Comparison of ENCODE assay signal across 8 cellular contexts in the genomic region with DNA sequence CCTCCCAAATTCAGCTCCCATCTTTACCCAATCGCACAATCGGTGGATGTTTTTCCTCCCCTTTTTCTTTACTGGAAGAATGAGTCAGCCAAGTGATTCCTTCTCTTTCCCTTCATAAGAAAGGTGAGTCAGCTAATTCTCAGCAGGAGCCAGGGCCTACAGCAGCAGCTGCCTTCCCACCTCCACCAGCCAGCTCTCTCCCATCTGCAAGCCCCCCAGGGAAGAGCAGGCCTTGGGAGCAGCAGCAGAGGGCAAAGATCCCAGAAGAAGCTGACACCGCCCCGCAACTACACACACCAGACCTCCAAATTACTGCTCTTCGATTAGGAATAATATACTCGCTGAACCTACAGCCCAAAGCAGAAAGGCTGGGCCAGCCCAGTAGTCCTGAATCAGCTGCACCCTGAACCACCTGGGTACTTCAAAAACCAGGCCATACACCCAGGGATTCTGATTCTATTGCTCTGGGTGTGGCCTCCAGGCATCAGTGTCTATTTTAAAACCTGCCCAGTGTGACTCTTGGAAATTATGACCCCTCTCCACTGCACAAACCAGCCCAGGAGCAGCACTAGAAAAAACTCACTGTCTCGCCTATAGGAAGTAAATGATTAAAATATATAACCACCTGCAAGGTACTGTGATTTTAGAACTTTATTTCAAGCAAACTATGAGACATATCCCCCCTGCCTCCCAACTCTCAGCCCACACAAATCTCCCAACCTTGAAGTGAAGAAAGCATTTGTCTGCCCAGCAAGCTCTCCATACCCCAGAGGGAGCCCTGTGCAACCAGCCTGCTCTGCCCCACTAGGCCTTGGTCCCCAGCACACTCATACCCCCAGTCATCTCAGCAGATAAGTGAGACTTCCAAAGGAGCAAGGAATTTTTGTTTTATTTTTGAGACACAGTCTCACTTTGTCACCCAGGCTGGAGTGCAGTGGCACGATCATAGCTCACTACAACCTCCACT. TPM values are rescaled to one million over a fixed set of nuclear protein-coding genes. Genes with fewer than 3 reads are reported as not detected.
DNase-seq lines count a peak whose midpoint lies in the region; ATAC-seq and TF ChIP-seq lines count a peak whose summit lies in the region.

No MANE protein-coding gene starts in this region.

- intact Hi-C loops in mammary epithelial cell (cut with micrococcal nuclease), result no loop called here

- no peak overlapping the region for H3K14ac ChIP-seq in mesenchymal stem cell (ENCODE audit: low read length in 2 of 2)

- CTCF ChIA-PET in mammary epithelial cell (lab: Charles Lee; ENCODE audit: low non-redundant PET), result interaction anchor here (0.6 kb wide), 2 partner anchors 46 to 171 kb away, joined by 3 to 4 read pairs; no protein-coding TSS in a partner anchor

- H3K27ac ChIP-seq in HUES48 (ENCODE audit: low read depth, low read length) (peak overlapping the region; percentile 85), mammary epithelial cell (ENCODE audit: insufficient read depth, low read depth, low read length) (peak overlapping the region; percentile 52), mesenchymal stem cell (ENCODE audit: low read length, poor library complexity, severe bottlenecking) (peak overlapping the region; percentile 98)

- dilution Hi-C loops in mammary epithelial cell (cut with HindIII; ENCODE audit: low sequenced_read_pairs), result no loop called here

- H3K79me1 ChIP-seq in mesenchymal stem cell (replicated peaks; ENCODE audit: low read length, poor library complexity, severe bottlenecking), result peaks cover 21% of the 10 kb centered on the region

- no peaks in the 10 kb centered on the region for H3K9me3 ChIP-seq in HUES48 (ENCODE audit: control insufficient read depth, insufficient read depth, low read length)
- H3K9me3 ChIP-seq in mammary epithelial cell (replicated peaks; ENCODE audit: insufficient read depth, low read length), result no peaks in the 10 kb centered on the region
- no peaks in the 10 kb centered on the region for H3K9me3 ChIP-seq in mesenchymal stem cell (ENCODE audit: control insufficient read depth, low read length)

- H2AFZ ChIP-seq in mammary epithelial cell (ENCODE audit: low read depth, low read length) (peak overlapping the region; percentile 47), mesenchymal stem cell (ENCODE audit: low read depth, low read length) (no peak overlapping the region)

- peaks cover 8% of the 10 kb centered on the region; the same call in 1 of the 2 replicates for H3K36me3 ChIP-seq in HUES48 (ENCODE audit: control insufficient read depth, insufficient read depth, low read length)
- H3K36me3 ChIP-seq in mammary epithelial cell (ENCODE audit: insufficient read depth, low read length), result no peaks in the 10 kb centered on the region
- H3K36me3 ChIP-seq in mesenchymal stem cell (ENCODE audit: control insufficient read depth in 1 of 2, insufficient read depth in 2 of 2, low read depth in 1 of 2, low read length in 2 of 2), result peaks cover 0 to 3% of the 10 kb centered on the region in 2 experiments

- H3K23ac ChIP-seq in mesenchymal stem cell (ENCODE audit: low read length in 2 of 2), result peak overlapping the region in 1 of 2 experiments; percentile 23

- peak overlapping the region; percentile 38 to 92 for H2BK12ac ChIP-seq in mesenchymal stem cell (ENCODE audit: low read length in 2 of 2)

- no TSS peak for BruUV-seq in mammary epithelial cell (replicated peaks; lab: Mats Ljungman, UMichigan)

- DNase-seq in AG10803 (ENCODE audit: low read depth), result peak; percentile 74
- DNase-seq in mammary epithelial cell, result peak; percentile 73
- peak; percentile 82 for DNase-seq in mesenchymal stem cell
- no peak for DNase-seq in retina

- H3K9ac ChIP-seq in HUES48 (ENCODE audit: low read depth, low read length) (peak overlapping the region; percentile 54; the same call in 1 of the 2 replicates), mammary epithelial cell (ENCODE audit: insufficient read depth, low read length) (no peak overlapping the region), mesenchymal stem cell (ENCODE audit: low read length) (peak overlapping the region; percentile 81)

- peak overlapping the region; percentile 70 for H4K8ac ChIP-seq in mesenchymal stem cell (ENCODE audit: low read length)

- H2BK5ac ChIP-seq in mesenchymal stem cell (ENCODE audit: low read depth, low read length, poor library complexity, severe bottlenecking), result peak overlapping the region; percentile 87

- H3K79me2 ChIP-seq in mammary epithelial cell (ENCODE audit: insufficient read depth, low read length), result peaks cover 81% of the 10 kb centered on the region

- no peaks in the 10 kb centered on the region for H4K20me1 ChIP-seq in mammary epithelial cell (ENCODE audit: insufficient read depth, low read length)

- H2BK120ac ChIP-seq in mesenchymal stem cell (ENCODE audit: low read depth, low read length), result no peak overlapping the region

- WGBS in mammary epithelial cell (ENCODE audit: low coverage, missing lambda C conversion rate), result 73% methylated on average over 8 of the region's 8 CpGs
- WGBS in mesenchymal stem cell, result 58% methylated on average over 7 of the region's 8 CpGs

- peak overlapping the region; percentile 97 for H2AK5ac ChIP-seq in mesenchymal stem cell (ENCODE audit: low read length, severe bottlenecking)

- ATAC-seq in GM21528 (IDR thresholded peaks at IDR 0.05; ENCODE audit: low FRiP score, unreplicated experiment) (no peak), GM18873 (IDR thresholded peaks at IDR 0.05; ENCODE audit: low FRiP score, unreplicated experiment) (no peak), HG03139 (IDR thresholded peaks at IDR 0.05; ENCODE audit: unreplicated experiment) (no peak)

- TF ChIP-seq CTCF in AG10803 (conservative IDR thresholded peaks at IDR 0.05; ENCODE audit: low read length) (no peak), mammary epithelial cell (conservative IDR thresholded peaks at IDR 0.05 in 1 of 2, IDR thresholded peaks at IDR 0.05 in 1 of 2; ENCODE audit: extremely low read depth in 1 of 2, insufficient read depth in 1 of 2, low read depth in 1 of 2, low read length in 2 of 2) (no peak)

- in situ Hi-C loops in mammary epithelial cell (cut with MboI; ENCODE audit: low sequenced_read_pairs in 2 of 2), result no loop called here

- H3K4ac ChIP-seq in mesenchymal stem cell (ENCODE audit: low read depth in 1 of 2, low read length in 2 of 2), result peak overlapping the region; percentile 13 to 79

- peak overlapping the region; percentile 65 for H4K91ac ChIP-seq in mesenchymal stem cell (ENCODE audit: low read length)

- H3K4me3 ChIP-seq in AG10803 (ENCODE audit: low read length), result no peak overlapping the region
- H3K4me3 ChIP-seq in HUES48 (ENCODE audit: low read depth, low read length), result peak overlapping the region; percentile 2; the same call in 1 of the 2 replicates
- H3K4me3 ChIP-seq in mammary epithelial cell (replicated peaks in 1 of 3; ENCODE audit: insufficient read depth in 1 of 3, low read depth in 2 of 3, low read length in 3 of 3), result no peak overlapping the region
- peak overlapping the region in 1 of 2 experiments; percentile 8 for H3K4me3 ChIP-seq in mesenchymal stem cell (ENCODE audit: insufficient read depth in 1 of 2, low read depth in 1 of 2, low read length in 2 of 2)

- peak overlapping the region; percentile 63 to 69 for H3K18ac ChIP-seq in mesenchymal stem cell (ENCODE audit: low read depth in 1 of 2, low read length in 2 of 2)

- H3K4me1 ChIP-seq in HUES48 (ENCODE audit: control insufficient read depth, insufficient read depth, low read length) (peaks cover 21% of the 10 kb centered on the region), mammary epithelial cell (ENCODE audit: insufficient read depth, low read length) (peaks cover 35% of the 10 kb centered on the region), mesenchymal stem cell (ENCODE audit: control insufficient read depth, insufficient read depth, low read depth, low read length) (peaks cover 22% of the 10 kb centered on the region)

- no peaks in the 10 kb centered on the region for H3K27me3 ChIP-seq in HUES48 (ENCODE audit: control insufficient read depth, insufficient read depth, low read length)
- H3K27me3 ChIP-seq in mammary epithelial cell (ENCODE audit: insufficient read depth, low read length), result no peaks in the 10 kb centered on the region
- no peaks in the 10 kb centered on the region for H3K27me3 ChIP-seq in mesenchymal stem cell (ENCODE audit: control insufficient read depth in 1 of 2, insufficient read depth in 1 of 2, low read length in 2 of 2)

- H2BK15ac ChIP-seq in mesenchymal stem cell (ENCODE audit: low read depth, poor library complexity, severe bottlenecking), result no peak overlapping the region

- H3K4me2 ChIP-seq in mammary epithelial cell (ENCODE audit: insufficient read depth, low read depth, low read length), result peak overlapping the region; percentile 68
- peak overlapping the region; percentile 51 for H3K4me2 ChIP-seq in mesenchymal stem cell (ENCODE audit: low read length, poor library complexity, severe bottlenecking)

RNA-seq across cellular contexts. Expression of a gene that starts 7.3 kb away (rescaled TPM):
- total RNA-seq in mammary epithelial cell, result 10 to 100 TPM; 12.0 to 16.8 TPM
- 9.2 TPM for polyA plus RNA-seq in mammary epithelial cell
- polyA minus RNA-seq in mammary epithelial cell, result 14.9 TPM
- 9.9 TPM for polyA plus RNA-seq in mesenchymal stem cell (2013, experiment 1 of 2)
- 9.8 TPM for polyA plus RNA-seq in mesenchymal stem cell (2013, experiment 2 of 2)

RNA-seq across cellular contexts. Expression of a gene that starts 48.6 kb away (rescaled TPM):
- total RNA-seq in mammary epithelial cell, result 10 to 100 TPM; 36.0 to 39.7 TPM
- polyA plus RNA-seq in mammary epithelial cell, result 24.8 TPM
- polyA minus RNA-seq in mammary epithelial cell, result 71.9 TPM
- polyA plus RNA-seq in mesenchymal stem cell (2013, experiment 1 of 2), result 19.7 TPM
- polyA plus RNA-seq in mesenchymal stem cell (2013, experiment 2 of 2), result 18.7 TPM
